2 cellular contexts compared by ENCODE assay signal in the genomic region with DNA sequence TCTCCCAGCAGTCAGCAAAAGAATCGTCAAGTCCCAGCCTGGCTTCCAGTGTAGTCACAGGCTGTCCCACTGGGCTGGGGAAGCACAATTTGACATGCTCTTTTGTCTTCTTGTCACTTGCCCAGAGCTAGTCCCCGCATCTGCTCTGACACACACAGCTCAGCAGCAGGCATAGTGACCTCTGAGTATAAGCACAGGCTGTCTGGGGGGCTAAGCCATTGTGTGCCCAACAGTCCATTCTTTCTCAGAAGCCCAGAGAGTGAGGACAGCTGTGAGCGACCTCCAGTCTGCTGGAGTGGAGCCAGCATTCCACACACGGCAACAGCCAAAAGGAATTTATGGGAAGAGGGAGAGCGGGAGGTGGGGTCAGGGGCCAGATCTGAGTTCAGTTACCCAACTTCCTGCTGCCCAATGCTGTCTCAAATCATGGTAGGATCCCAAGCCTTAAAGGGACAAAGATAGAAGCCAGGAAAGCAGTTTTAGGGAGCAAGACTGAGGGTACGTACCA.
TF ChIP-seq lines count a peak whose summit lies in the region.

No MANE protein-coding gene starts in this region.

TF ChIP-seq in GM23338, 12 proteins besides CTCF, POLR2A, EP300 and RAD21 (continued from another document):
- TF ChIP-seq POLR2AphosphoS5 (IDR thresholded peaks at IDR 0.05; ENCODE audit: low read depth) = no peak
- no peak for TF ChIP-seq ZNF114 (CRISPR knock-in tag; IDR thresholded peaks at IDR 0.05)
- TF ChIP-seq EZH2 (IDR thresholded peaks at IDR 0.05; ENCODE audit: low read depth, unreplicated experiment) = no peak
- TF ChIP-seq JUNB (IDR thresholded peaks at IDR 0.05; ENCODE audit: unreplicated experiment) = no peak
- no peak for TF ChIP-seq ZNF462 (CRISPR knock-in tag; IDR thresholded peaks at IDR 0.05)
- no peak for TF ChIP-seq CREB1 (CRISPR knock-in tag; IDR thresholded peaks at IDR 0.05; ENCODE audit: low read depth)
- no peak for TF ChIP-seq STAT1 (IDR thresholded peaks at IDR 0.05; ENCODE audit: unreplicated experiment)
- TF ChIP-seq NANOG (IDR thresholded peaks at IDR 0.05; ENCODE audit: borderline replicate concordance) = no peak
- TF ChIP-seq ZNF331 (CRISPR knock-in tag; IDR thresholded peaks at IDR 0.05; ENCODE audit: low read depth) = no peak
- TF ChIP-seq, protein P1, sequence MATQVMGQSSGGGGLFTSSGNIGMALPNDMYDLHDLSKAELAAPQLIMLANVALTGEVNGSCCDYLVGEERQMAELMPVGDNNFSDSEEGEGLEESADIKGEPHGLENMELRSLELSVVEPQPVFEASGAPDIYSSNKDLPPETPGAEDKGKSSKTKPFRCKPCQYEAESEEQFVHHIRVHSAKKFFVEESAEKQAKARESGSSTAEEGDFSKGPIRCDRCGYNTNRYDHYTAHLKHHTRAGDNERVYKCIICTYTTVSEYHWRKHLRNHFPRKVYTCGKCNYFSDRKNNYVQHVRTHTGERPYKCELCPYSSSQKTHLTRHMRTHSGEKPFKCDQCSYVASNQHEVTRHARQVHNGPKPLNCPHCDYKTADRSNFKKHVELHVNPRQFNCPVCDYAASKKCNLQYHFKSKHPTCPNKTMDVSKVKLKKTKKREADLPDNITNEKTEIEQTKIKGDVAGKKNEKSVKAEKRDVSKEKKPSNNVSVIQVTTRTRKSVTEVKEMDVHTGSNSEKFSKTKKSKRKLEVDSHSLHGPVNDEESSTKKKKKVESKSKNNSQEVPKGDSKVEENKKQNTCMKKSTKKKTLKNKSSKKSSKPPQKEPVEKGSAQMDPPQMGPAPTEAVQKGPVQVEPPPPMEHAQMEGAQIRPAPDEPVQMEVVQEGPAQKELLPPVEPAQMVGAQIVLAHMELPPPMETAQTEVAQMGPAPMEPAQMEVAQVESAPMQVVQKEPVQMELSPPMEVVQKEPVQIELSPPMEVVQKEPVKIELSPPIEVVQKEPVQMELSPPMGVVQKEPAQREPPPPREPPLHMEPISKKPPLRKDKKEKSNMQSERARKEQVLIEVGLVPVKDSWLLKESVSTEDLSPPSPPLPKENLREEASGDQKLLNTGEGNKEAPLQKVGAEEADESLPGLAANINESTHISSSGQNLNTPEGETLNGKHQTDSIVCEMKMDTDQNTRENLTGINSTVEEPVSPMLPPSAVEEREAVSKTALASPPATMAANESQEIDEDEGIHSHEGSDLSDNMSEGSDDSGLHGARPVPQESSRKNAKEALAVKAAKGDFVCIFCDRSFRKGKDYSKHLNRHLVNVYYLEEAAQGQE (IDR thresholded peaks at IDR 0.05; ENCODE audit: unreplicated experiment) = no peak

TF ChIP-seq in SK-N-SH, 30 proteins besides CTCF, POLR2A, EP300 and RAD21 (continued from another document):
- TF ChIP-seq, protein P1 (IDR thresholded peaks at IDR 0.05; ENCODE audit: low read depth, low read length) = 0 out of 2 replicates have a peak, but pooled peaks have one; percentile 18
- TF ChIP-seq SIN3A (IDR thresholded peaks at IDR 0.05; ENCODE audit: borderline replicate concordance, low read depth, low read length) (no peak), FOXM1 (IDR thresholded peaks at IDR 0.05; ENCODE audit: low read depth) (no peak), TAF1 (IDR thresholded peaks at IDR 0.05; ENCODE audit: borderline replicate concordance, low read depth, low read length) (no peak), ELF1 (IDR thresholded peaks at IDR 0.05) (no peak), ZBTB33 (IDR thresholded peaks at IDR 0.05; ENCODE audit: borderline replicate concordance, low read depth) (no peak), MXI1 (IDR thresholded peaks at IDR 0.05; ENCODE audit: low read depth, low read length) (no peak), GABPA (IDR thresholded peaks at IDR 0.05; ENCODE audit: low read depth) (no peak), FOXJ3 (CRISPR knock-in tag; IDR thresholded peaks at IDR 0.05) (no peak), MEF2A (IDR thresholded peaks at IDR 0.05; ENCODE audit: borderline replicate concordance, low read depth) (no peak), TEAD4 (IDR thresholded peaks at IDR 0.05; ENCODE audit: borderline replicate concordance, insufficient read depth) (0 out of 2 replicates have a peak, but pooled peaks have one; percentile 17), RFX5 (IDR thresholded peaks at IDR 0.05; ENCODE audit: low read length) (no peak), FOSL2 (IDR thresholded peaks at IDR 0.05; ENCODE audit: borderline replicate concordance, low read depth) (no peak), YY1 (IDR thresholded peaks at IDR 0.05; ENCODE audit: low read depth) (no peak), NRF1 (IDR thresholded peaks at IDR 0.05; ENCODE audit: low read depth, low read length) (no peak), EZH2phosphoT487 (IDR thresholded peaks at IDR 0.05; ENCODE audit: borderline replicate concordance, low read depth) (no peak), USF2 (IDR thresholded peaks at IDR 0.05; ENCODE audit: borderline replicate concordance, low read depth, low read length) (no peak), USF1 (IDR thresholded peaks at IDR 0.05; ENCODE audit: borderline replicate concordance, low read depth) (no peak), JUND (IDR thresholded peaks at IDR 0.05) (no peak), TCF12 (IDR thresholded peaks at IDR 0.05) (peak; percentile 56; the same call in 1 of the 2 replicates), POLR2AphosphoS5 (IDR thresholded peaks at IDR 0.05; ENCODE audit: low read depth, low read length) (no peak), RCOR1 (IDR thresholded peaks at IDR 0.05; ENCODE audit: low read length) (no peak), SMC3 (IDR thresholded peaks at IDR 0.05; ENCODE audit: low read depth, low read length) (no peak), NFIC (IDR thresholded peaks at IDR 0.05; ENCODE audit: borderline replicate concordance) (peak; percentile 68)
- TF ChIP-seq, protein P2, sequence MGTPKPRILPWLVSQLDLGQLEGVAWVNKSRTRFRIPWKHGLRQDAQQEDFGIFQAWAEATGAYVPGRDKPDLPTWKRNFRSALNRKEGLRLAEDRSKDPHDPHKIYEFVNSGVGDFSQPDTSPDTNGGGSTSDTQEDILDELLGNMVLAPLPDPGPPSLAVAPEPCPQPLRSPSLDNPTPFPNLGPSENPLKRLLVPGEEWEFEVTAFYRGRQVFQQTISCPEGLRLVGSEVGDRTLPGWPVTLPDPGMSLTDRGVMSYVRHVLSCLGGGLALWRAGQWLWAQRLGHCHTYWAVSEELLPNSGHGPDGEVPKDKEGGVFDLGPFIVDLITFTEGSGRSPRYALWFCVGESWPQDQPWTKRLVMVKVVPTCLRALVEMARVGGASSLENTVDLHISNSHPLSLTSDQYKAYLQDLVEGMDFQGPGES (IDR thresholded peaks at IDR 0.05; ENCODE audit: low read depth, low read length) = no peak
- TF ChIP-seq, protein P3, sequence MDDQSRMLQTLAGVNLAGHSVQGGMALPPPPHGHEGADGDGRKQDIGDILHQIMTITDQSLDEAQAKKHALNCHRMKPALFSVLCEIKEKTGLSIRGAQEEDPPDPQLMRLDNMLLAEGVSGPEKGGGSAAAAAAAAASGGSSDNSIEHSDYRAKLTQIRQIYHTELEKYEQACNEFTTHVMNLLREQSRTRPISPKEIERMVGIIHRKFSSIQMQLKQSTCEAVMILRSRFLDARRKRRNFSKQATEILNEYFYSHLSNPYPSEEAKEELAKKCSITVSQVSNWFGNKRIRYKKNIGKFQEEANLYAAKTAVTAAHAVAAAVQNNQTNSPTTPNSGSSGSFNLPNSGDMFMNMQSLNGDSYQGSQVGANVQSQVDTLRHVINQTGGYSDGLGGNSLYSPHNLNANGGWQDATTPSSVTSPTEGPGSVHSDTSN (IDR thresholded peaks at IDR 0.05) = peak; percentile 28; the same call in 1 of the 2 replicates
TF ChIP-seq in SK-N-SH: peak in this region for 6.
